15 cellular contexts compared by ENCODE assay signal in the genomic region with DNA sequence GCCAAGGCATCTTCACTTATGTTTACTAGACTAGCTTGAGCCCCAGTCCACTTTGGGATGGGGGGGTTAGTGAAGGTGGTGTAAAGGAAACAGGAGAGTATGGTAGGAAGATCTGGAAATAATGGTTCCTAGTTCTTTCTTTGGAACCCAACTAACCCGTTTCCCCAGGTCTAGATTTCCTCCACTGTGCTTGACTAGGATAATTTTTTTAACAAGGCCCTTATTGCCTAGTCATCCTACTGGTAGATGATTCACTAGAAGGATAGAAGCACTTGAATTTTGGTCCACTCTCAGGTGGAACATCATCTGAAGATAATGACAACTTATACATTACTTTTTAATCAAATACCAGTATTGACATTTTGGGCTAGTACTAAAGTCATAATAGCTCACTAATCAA. TPM values are rescaled to one million over a fixed set of nuclear protein-coding genes. Genes with fewer than 3 reads are reported as not detected.
DNase-seq lines count a peak whose midpoint lies in the region; ATAC-seq and TF ChIP-seq lines count a peak whose summit lies in the region.
"Had no signal": no experiment of that assay in that cellular context is flagged by ENCODE, and none has a peak within 500 bp of the region (broad histone marks: within the 10 kb centered on the region; RNA-seq: fewer than 3 reads in every experiment).

No MANE protein-coding gene starts in this region.

- H3K27ac Mint-ChIP-seq in natural killer cell (peak overlapping the region; percentile 56 to 61), HFFc6 (peak overlapping the region; percentile 12; the same call in 1 of the 2 replicates)
- H3K27ac Mint-ChIP-seq in natural killer cell treated with Interleukin-12 subunit alpha and Interleukin-12 subunit beta and Interleukin-15 and Interleukin-18, amount 100 ng/mL, for 72 hours: no peak overlapping the region

- no peaks in the 10 kb centered on the region for H3K9me3 Mint-ChIP-seq in natural killer cell
- H3K9me3 Mint-ChIP-seq in natural killer cell treated with Interleukin-12 subunit alpha and Interleukin-12 subunit beta and Interleukin-15 and Interleukin-18, amount 100 ng/mL, for 72 hours: no peaks in the 10 kb centered on the region
- H3K9me3 Mint-ChIP-seq in HFFc6: no peaks in the 10 kb centered on the region

- peaks cover 43% of the 10 kb centered on the region for H3K36me3 Mint-ChIP-seq in natural killer cell
- H3K36me3 Mint-ChIP-seq in natural killer cell treated with Interleukin-12 subunit alpha and Interleukin-12 subunit beta and Interleukin-15 and Interleukin-18, amount 100 ng/mL, for 72 hours: peaks cover 30% of the 10 kb centered on the region
- peaks cover 41% of the 10 kb centered on the region for H3K36me3 Mint-ChIP-seq in HFFc6 (ENCODE audit: low read depth)

- no peaks in the 10 kb centered on the region for H3K27me3 Mint-ChIP-seq in natural killer cell (ENCODE audit: low read depth in 2 of 2)
- H3K27me3 Mint-ChIP-seq in natural killer cell treated with Interleukin-12 subunit alpha and Interleukin-12 subunit beta and Interleukin-15 and Interleukin-18, amount 100 ng/mL, for 72 hours: no peaks in the 10 kb centered on the region
- H3K27me3 Mint-ChIP-seq in HFFc6 (ENCODE audit: insufficient read depth): no peaks in the 10 kb centered on the region

- ATAC-seq in natural killer cell (no peak), GM19328 (IDR thresholded peaks at IDR 0.05; ENCODE audit: unreplicated experiment) (no peak)
- no peak for ATAC-seq in natural killer cell treated with Interleukin-12 subunit alpha and Interleukin-12 subunit beta and Interleukin-15 and Interleukin-18, amount 100 ng/mL, for 72 hours
- ATAC-seq: HCT116 had no signal

- DNase-seq in natural killer cell: no peak
- DNase-seq in natural killer cell treated with Interleukin-12 subunit alpha and Interleukin-12 subunit beta and Interleukin-15 and Interleukin-18, amount 100 ng/mL, for 72 hours (ENCODE audit: low spot score): no peak
- DNase-seq in HFFc6: no peak
- peak; percentile 50 for DNase-seq in epithelial cell of esophagus (ENCODE audit: low read depth)
- no peak for DNase-seq in NCI-H69 (lab: John Stamatoyannopoulos, UW)
- DNase-seq in NCI-H2227 treated with DMSO at 0.1 percent for 48 hours (lab: John Stamatoyannopoulos, UW): no peak
- DNase-seq: NCI-H1417 treated with DMSO at 0.1 percent for 48 hours, NCI-H2029, NCI-H2171 treated with DMSO at 0.1 percent for 48 hours, NCI-H524, SJCRH30 had no signal

- no peak overlapping the region for H3K4me3 ChIP-seq in epithelial cell of esophagus (ENCODE audit: low read length)
- H3K4me3 ChIP-seq: BLaER1 treated with 17β-estradiol and CSF1 and Interleukin-3, amounts not matched to agents 10 nM and 100 nM; SJCRH30 had no signal

- intact Hi-C loops in natural killer cell (cut with micrococcal nuclease): no loop called here

- H3K4me3 Mint-ChIP-seq in natural killer cell (no peak overlapping the region), HFFc6 (no peak overlapping the region)
- no peak overlapping the region for H3K4me3 Mint-ChIP-seq in natural killer cell treated with Interleukin-12 subunit alpha and Interleukin-12 subunit beta and Interleukin-15 and Interleukin-18, amount 100 ng/mL, for 72 hours

- TF ChIP-seq CTCF in natural killer cell (IDR thresholded peaks at IDR 0.05) (no peak), HFFc6 (IDR thresholded peaks at IDR 0.05) (no peak), epithelial cell of esophagus (IDR thresholded peaks at IDR 0.05; ENCODE audit: insufficient read depth, low read depth, low read length, missing control alignments) (no peak)

- H3K4me1 Mint-ChIP-seq in natural killer cell (peaks cover 5 to 8% of the 10 kb centered on the region in 2 donors), HFFc6 (ENCODE audit: low read depth) (no peaks in the 10 kb centered on the region)
- peaks cover under 1 to 10% of the 10 kb centered on the region in 2 donors for H3K4me1 Mint-ChIP-seq in natural killer cell treated with Interleukin-12 subunit alpha and Interleukin-12 subunit beta and Interleukin-15 and Interleukin-18, amount 100 ng/mL, for 72 hours (ENCODE audit: low read depth in 2 of 2)

RNA-seq across cellular contexts. Expression of a gene that starts 45.9 kb away (rescaled TPM):
- not detected for total RNA-seq in natural killer cell
- total RNA-seq in natural killer cell treated with Interleukin-12 subunit alpha and Interleukin-12 subunit beta and Interleukin-15 and Interleukin-18, amount 100 ng/mL, for 72 hours: under 1 TPM in 1 of 2 donors, not detected in 1; 0.17 TPM
- not detected for total RNA-seq in HFFc6 (2021; fragmentation: NEBNext Ultra II Directional; extraction: Animal tissue kit (Norgen Biotek cat#: 25700))
- total RNA-seq: LHCN-M2, SJCRH30 had no signal

Comparison
In these comparisons a context has a peak if more than half of its experiments do, and no peak if none do; other contexts are left out.
1. H3K27ac Mint-ChIP-seq: peak in natural killer cell (2 of 2) and HFFc6 (single experiment); none in natural killer cell treated with Interleukin-12 subunit alpha and Interleukin-12 subunit beta and Interleukin-15 and Interleukin-18, amount 100 ng/mL, for 72 hours (0 of 2).